Comparison of ENCODE assay signal across 20 cellular contexts in the genomic region with DNA sequence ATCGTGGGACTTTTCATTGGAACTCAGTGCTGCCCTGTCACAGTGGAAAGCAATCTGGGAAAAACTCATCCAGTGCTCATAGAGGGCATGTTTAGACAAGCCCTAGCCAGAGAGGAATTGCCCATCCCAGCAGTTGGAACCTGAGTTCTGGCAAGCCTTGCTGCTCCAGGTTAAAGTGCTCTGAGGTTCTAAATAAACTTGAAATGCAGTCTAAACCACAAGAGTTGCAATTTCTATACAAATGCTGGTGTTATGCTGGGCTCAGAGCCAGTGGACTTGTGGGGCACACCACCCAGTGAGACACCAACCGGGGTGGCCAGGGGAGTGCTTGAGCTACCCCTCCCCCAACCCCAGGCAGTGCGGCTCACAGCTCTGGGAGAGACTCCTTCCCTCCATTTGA.
"Had no signal": no experiment of that assay in that cellular context is flagged by ENCODE, and none has a peak within 500 bp of the region (broad histone marks: within the 10 kb centered on the region; RNA-seq: fewer than 3 reads in every experiment).

No MANE protein-coding gene starts in this region.

- H3K27ac ChIP-seq: adrenal gland, colonic mucosa, gastroesophageal sphincter, neutrophil, tibial nerve had no signal

- H3K4me1 ChIP-seq: adrenal gland, colonic mucosa, gastroesophageal sphincter, tibial nerve had no signal

- H3K27me3 Mint-ChIP-seq: activated CD8-positive, alpha-beta T cell treated with anti-CD3 and anti-CD28 coated beads for 36 hours; activated naive CD4-positive, alpha-beta T cell treated with anti-CD3 and anti-CD28 coated beads, Interleukin-2, amount 50 U/mL, for 24 hours; naive thymus-derived CD4-positive, alpha-beta T cell had no signal

- ATAC-seq: activated CD8-positive, alpha-beta T cell treated with anti-CD3 and anti-CD28 coated beads for 36 hours; gastroesophageal sphincter; left lobe of liver; mucosa of descending colon; naive thymus-derived CD4-positive, alpha-beta T cell; WTC11 had no signal

- H3K4me3 ChIP-seq: adrenal gland, colonic mucosa, gastroesophageal sphincter, mucosa of descending colon, tibial nerve had no signal

- H3K27ac Mint-ChIP-seq: activated CD8-positive, alpha-beta T cell treated with anti-CD3 and anti-CD28 coated beads for 36 hours; activated naive CD4-positive, alpha-beta T cell treated with anti-CD3 and anti-CD28 coated beads, Interleukin-2, amount 50 U/mL, for 24 hours; naive thymus-derived CD4-positive, alpha-beta T cell; WTC11 had no signal

- FAIRE-seq: TTC549 had no signal

- H3K4me1 Mint-ChIP-seq: activated naive CD4-positive, alpha-beta T cell treated with anti-CD3 and anti-CD28 coated beads, Interleukin-2, amount 50 U/mL, for 24 hours; naive thymus-derived CD4-positive, alpha-beta T cell; WTC11 had no signal

- DNase-seq: activated CD4-positive, alpha-beta T cell treated with anti-CD3 and anti-CD28 coated beads for 48 hours; activated CD8-positive, alpha-beta T cell treated with anti-CD3 and anti-CD28 coated beads for 36 hours; activated effector memory CD4-positive, alpha-beta T cell treated with anti-CD3 and anti-CD28 coated beads, Interleukin-2, amount 50 U/mL, for 16 hours; activated T-cell treated with anti-CD3 and anti-CD28 coated beads, Interleukin-2, amount 50 U/mL, for 48 hours; adrenal gland; central memory CD4-positive, alpha-beta T cell; colonic mucosa; mucosa of descending colon; naive thymus-derived CD4-positive, alpha-beta T cell; posterior cingulate gyrus; stimulated activated CD4-positive, alpha-beta T cell treated with anti-CD3 and anti-CD28 coated beads, Interleukin-4, amount 100 ng/mL, for 1 hour; stimulated activated naive CD4-positive, alpha-beta T cell treated with Interleukin-2 at 50 U/mL for 16 hours; substantia nigra had no signal

- H3K9me3 ChIP-seq: adrenal gland, colonic mucosa, gastroesophageal sphincter, mucosa of descending colon, neutrophil, tibial nerve had no signal

- H3K27me3 ChIP-seq: colonic mucosa, gastroesophageal sphincter, neutrophil, tibial nerve had no signal

- H3K36me3 ChIP-seq: adrenal gland, colonic mucosa, gastroesophageal sphincter, neutrophil, tibial nerve had no signal

- H3K4me3 Mint-ChIP-seq: activated CD8-positive, alpha-beta T cell treated with anti-CD3 and anti-CD28 coated beads for 36 hours; activated naive CD4-positive, alpha-beta T cell treated with anti-CD3 and anti-CD28 coated beads, Interleukin-2, amount 50 U/mL, for 24 hours; naive thymus-derived CD4-positive, alpha-beta T cell; WTC11 had no signal
